Comparison of ENCODE assay signal across 14 cellular contexts in genomic region chr11:114078423-114078822, GRCh38. TPM values are rescaled to one million over a fixed set of nuclear protein-coding genes. Genes with fewer than 3 reads are reported as not detected.
A peak's percentile ranks its signal among the peaks of the same experiment; 100 is the strongest.
DNase-seq lines count a peak whose midpoint lies in the region; ATAC-seq and TF ChIP-seq lines count a peak whose summit lies in the region.
"Had no signal": no experiment of that assay in that cellular context is flagged by ENCODE, and none has a peak within 500 bp of the region (broad histone marks: within the 10 kb centered on the region; RNA-seq: fewer than 3 reads in every experiment).

No MANE protein-coding gene starts in this region.

- H3K36me3 ChIP-seq in mesenchymal stem cell (ENCODE audit: control insufficient read depth in 1 of 2, insufficient read depth in 2 of 2, low read depth in 1 of 2, low read length in 2 of 2) = no peaks in the 10 kb centered on the region
- H3K36me3 ChIP-seq: cardiac muscle cell, WERI-Rb-1 had no signal

- H2BK12ac ChIP-seq in mesenchymal stem cell (ENCODE audit: low read length in 2 of 2) = peak overlapping the region; percentile 18 to 20

- H2AK5ac ChIP-seq in mesenchymal stem cell (ENCODE audit: low read length, severe bottlenecking) = no peak overlapping the region

- POLR2A ChIA-PET in activated CD4-positive, alpha-beta memory T cell treated with anti-CD3 and anti-CD28 coated beads, Interleukin-2, amount 10 ng/mL, durations not matched to agents 7 days and 5 days (lab: Charles Lee) = interaction anchor here (0.7 to 1.4 kb wide), 4 partner anchors 18 to 104 kb away, joined by 3 to 7 read pairs (median 4); no protein-coding TSS in a partner anchor
- POLR2A ChIA-PET in activated CD4-positive, alpha-beta memory T cell treated with anti-CD3 and anti-CD28 coated beads for 36 hours (lab: Charles Lee) = no interaction called here

- H3K4me3 ChIP-seq in mesenchymal stem cell (ENCODE audit: insufficient read depth in 1 of 2, low read depth in 1 of 2, low read length in 2 of 2) = no peak overlapping the region
- H3K4me3 ChIP-seq: cardiac muscle cell had no signal

- H3K14ac ChIP-seq in mesenchymal stem cell (ENCODE audit: low read length in 2 of 2) = no peak overlapping the region

- H3K4me2 ChIP-seq in mesenchymal stem cell (ENCODE audit: low read length, poor library complexity, severe bottlenecking) = no peak overlapping the region

- H4K8ac ChIP-seq in mesenchymal stem cell (ENCODE audit: low read length) = no peak overlapping the region

- H2AFZ ChIP-seq in mesenchymal stem cell (ENCODE audit: low read depth, low read length) = no peak overlapping the region

- intact Hi-C loops in activated CD4-positive, alpha-beta memory T cell treated with anti-CD3 and anti-CD28 coated beads for 36 hours (cut with micrococcal nuclease) = loop anchor here (5.0 kb wide), 1 partner anchor 104 kb away; no protein-coding TSS in a partner anchor
- intact Hi-C loops in Calu3 (cut with micrococcal nuclease; ENCODE audit: unreplicated experiment) = no loop called here

- no peak for TF ChIP-seq CTCF in type B pancreatic cell (conservative IDR thresholded peaks at IDR 0.05)
- no peak for TF ChIP-seq CTCF in Calu3 (IDR thresholded peaks at IDR 0.05; ENCODE audit: unreplicated experiment)

- H3K79me1 ChIP-seq in mesenchymal stem cell (replicated peaks; ENCODE audit: low read length, poor library complexity, severe bottlenecking) = no peaks in the 10 kb centered on the region

- H3K18ac ChIP-seq in mesenchymal stem cell (ENCODE audit: low read depth in 1 of 2, low read length in 2 of 2) = no peak overlapping the region

- H3K4ac ChIP-seq in mesenchymal stem cell (ENCODE audit: low read depth in 1 of 2, low read length in 2 of 2) = no peak overlapping the region

- H3K27me3 ChIP-seq in mesenchymal stem cell (ENCODE audit: control insufficient read depth in 1 of 2, insufficient read depth in 1 of 2, low read length in 2 of 2) = peaks cover 54 to 78% of the 10 kb centered on the region in 2 experiments

- no TSS peak for BruUV-seq in Calu3 (replicated peaks; lab: Mats Ljungman, UMichigan)

- no peak for DNase-seq in activated CD4-positive, alpha-beta memory T cell treated with anti-CD3 and anti-CD28 coated beads, Interleukin-2, amount 10 ng/mL, durations not matched to agents 7 days and 5 days
- DNase-seq in activated CD4-positive, alpha-beta memory T cell treated with anti-CD3 and anti-CD28 coated beads for 36 hours = no peak
- DNase-seq in mesenchymal stem cell (no peak), type B pancreatic cell (ENCODE audit: extremely low spot score, unreplicated experiment) (no peak), Calu3 (no peak), EL (no peak)
- DNase-seq: activated T-cell treated with anti-CD3 and anti-CD28 coated beads, Interleukin-2, amount 50 U/mL, for 72 hours; NCI-H2029; stimulated activated naive CD4-positive, alpha-beta T cell treated with Interleukin-2 at 50 U/mL for 16 hours; WERI-Rb-1 had no signal

- H2BK5ac ChIP-seq in mesenchymal stem cell (ENCODE audit: low read depth, low read length, poor library complexity, severe bottlenecking) = no peak overlapping the region

- H4K91ac ChIP-seq in mesenchymal stem cell (ENCODE audit: low read length) = no peak overlapping the region

- H3K36me3 Mint-ChIP-seq in activated CD4-positive, alpha-beta memory T cell treated with anti-CD3 and anti-CD28 coated beads, Interleukin-2, amount 10 ng/mL, durations not matched to agents 7 days and 5 days (ENCODE audit: low read depth) = peaks cover 8% of the 10 kb centered on the region
- H3K36me3 Mint-ChIP-seq in activated CD4-positive, alpha-beta memory T cell treated with anti-CD3 and anti-CD28 coated beads for 36 hours = peaks cover 3% of the 10 kb centered on the region
- H3K36me3 Mint-ChIP-seq in activated T-helper 17 cell treated with anti-CD3 and anti-CD28 coated beads, Interleukin-2, amount 50 U/mL, for 72 hours (ENCODE audit: low read depth) = peaks cover 18% of the 10 kb centered on the region
- H3K36me3 Mint-ChIP-seq in type B pancreatic cell (no peaks in the 10 kb centered on the region), Calu3 (ENCODE audit: insufficient read depth, unreplicated experiment) (no peaks in the 10 kb centered on the region)

- ATAC-seq in activated T-helper 17 cell treated with anti-CD3 and anti-CD28 coated beads, Interleukin-2, amount 50 U/mL, for 72 hours (replicated peaks) = no peak
- no peak for ATAC-seq in HG03521 (IDR thresholded peaks at IDR 0.05; ENCODE audit: unreplicated experiment)
- ATAC-seq: activated T-cell treated with anti-CD3 and anti-CD28 coated beads, Interleukin-2, amount 50 U/mL, for 72 hours had no signal

- H3K9me3 ChIP-seq in mesenchymal stem cell (ENCODE audit: control insufficient read depth, low read length) = no peaks in the 10 kb centered on the region

- peaks cover 76% of the 10 kb centered on the region for H3K4me1 Mint-ChIP-seq in activated CD4-positive, alpha-beta memory T cell treated with anti-CD3 and anti-CD28 coated beads, Interleukin-2, amount 10 ng/mL, durations not matched to agents 7 days and 5 days
- H3K4me1 Mint-ChIP-seq in activated CD4-positive, alpha-beta memory T cell treated with anti-CD3 and anti-CD28 coated beads for 36 hours (ENCODE audit: low read depth) = peaks cover 70% of the 10 kb centered on the region
- H3K4me1 Mint-ChIP-seq in activated T-helper 17 cell treated with anti-CD3 and anti-CD28 coated beads, Interleukin-2, amount 50 U/mL, for 72 hours = peaks cover 45% of the 10 kb centered on the region
- H3K4me1 Mint-ChIP-seq in type B pancreatic cell (ENCODE audit: unreplicated experiment) (peaks cover 73% of the 10 kb centered on the region), Calu3 (ENCODE audit: low read depth, unreplicated experiment) (no peaks in the 10 kb centered on the region)

- H3K27me3 Mint-ChIP-seq in activated CD4-positive, alpha-beta memory T cell treated with anti-CD3 and anti-CD28 coated beads, Interleukin-2, amount 10 ng/mL, durations not matched to agents 7 days and 5 days = peaks cover 8% of the 10 kb centered on the region
- H3K27me3 Mint-ChIP-seq in activated CD4-positive, alpha-beta memory T cell treated with anti-CD3 and anti-CD28 coated beads for 36 hours = no peaks in the 10 kb centered on the region
- H3K27me3 Mint-ChIP-seq in activated T-helper 17 cell treated with anti-CD3 and anti-CD28 coated beads, Interleukin-2, amount 50 U/mL, for 72 hours = no peaks in the 10 kb centered on the region
- H3K27me3 Mint-ChIP-seq in type B pancreatic cell (peaks cover 82% of the 10 kb centered on the region), Calu3 (ENCODE audit: unreplicated experiment) (peaks cover 100% of the 10 kb centered on the region)

- CTCF ChIA-PET in activated CD4-positive, alpha-beta memory T cell treated with anti-CD3 and anti-CD28 coated beads, Interleukin-2, amount 10 ng/mL, durations not matched to agents 7 days and 5 days (lab: Charles Lee) = interaction anchor here (0.7 kb wide), 1 partner anchor 21 kb away, joined by 3 read pairs; no protein-coding TSS in a partner anchor
- CTCF ChIA-PET in activated CD4-positive, alpha-beta memory T cell treated with anti-CD3 and anti-CD28 coated beads for 36 hours (lab: Charles Lee) = interaction anchor here (1.3 kb wide), 1 partner anchor 183 kb away, joined by 6 read pairs; no protein-coding TSS in a partner anchor
- CTCF ChIA-PET in Calu3 (lab: Charles Lee) = no interaction called here

- no peak overlapping the region for H3K23ac ChIP-seq in mesenchymal stem cell (ENCODE audit: low read length in 2 of 2)

- no peak overlapping the region for H3K27ac ChIP-seq in mesenchymal stem cell (ENCODE audit: low read length, poor library complexity, severe bottlenecking)
- H3K27ac ChIP-seq: cardiac muscle cell, WERI-Rb-1 had no signal

- H3K9ac ChIP-seq in mesenchymal stem cell (ENCODE audit: low read length) = no peak overlapping the region

- no peaks in the 10 kb centered on the region for H3K9me3 Mint-ChIP-seq in activated CD4-positive, alpha-beta memory T cell treated with anti-CD3 and anti-CD28 coated beads, Interleukin-2, amount 10 ng/mL, durations not matched to agents 7 days and 5 days
- H3K9me3 Mint-ChIP-seq in activated CD4-positive, alpha-beta memory T cell treated with anti-CD3 and anti-CD28 coated beads for 36 hours = no peaks in the 10 kb centered on the region
- no peaks in the 10 kb centered on the region for H3K9me3 Mint-ChIP-seq in activated T-helper 17 cell treated with anti-CD3 and anti-CD28 coated beads, Interleukin-2, amount 50 U/mL, for 72 hours
- H3K9me3 Mint-ChIP-seq in type B pancreatic cell (no peaks in the 10 kb centered on the region), Calu3 (ENCODE audit: low read depth, unreplicated experiment) (no peaks in the 10 kb centered on the region)
- H3K9me3 Mint-ChIP-seq: activated T-cell treated with anti-CD3 and anti-CD28 coated beads, Interleukin-2, amount 50 U/mL, for 72 hours had no signal

- no peak overlapping the region for H2BK120ac ChIP-seq in mesenchymal stem cell (ENCODE audit: low read depth, low read length)

- WGBS in mesenchymal stem cell = 87% methylated on average over 4 of the region's 4 CpGs

- peak overlapping the region; percentile 79 for H3K27ac Mint-ChIP-seq in activated CD4-positive, alpha-beta memory T cell treated with anti-CD3 and anti-CD28 coated beads, Interleukin-2, amount 10 ng/mL, durations not matched to agents 7 days and 5 days
- H3K27ac Mint-ChIP-seq in activated CD4-positive, alpha-beta memory T cell treated with anti-CD3 and anti-CD28 coated beads for 36 hours = no peak overlapping the region
- no peak overlapping the region for H3K27ac Mint-ChIP-seq in activated T-helper 17 cell treated with anti-CD3 and anti-CD28 coated beads, Interleukin-2, amount 50 U/mL, for 72 hours
- H3K27ac Mint-ChIP-seq in type B pancreatic cell = peak overlapping the region; percentile 54
- H3K27ac Mint-ChIP-seq in Calu3 (ENCODE audit: unreplicated experiment) = no peak overlapping the region
- H3K27ac Mint-ChIP-seq: activated T-cell treated with anti-CD3 and anti-CD28 coated beads, Interleukin-2, amount 50 U/mL, for 72 hours had no signal

- no peak overlapping the region for H2BK15ac ChIP-seq in mesenchymal stem cell (ENCODE audit: low read depth, poor library complexity, severe bottlenecking)

- H3K4me3 Mint-ChIP-seq in activated CD4-positive, alpha-beta memory T cell treated with anti-CD3 and anti-CD28 coated beads, Interleukin-2, amount 10 ng/mL, durations not matched to agents 7 days and 5 days = no peak overlapping the region
- H3K4me3 Mint-ChIP-seq in activated CD4-positive, alpha-beta memory T cell treated with anti-CD3 and anti-CD28 coated beads for 36 hours = no peak overlapping the region
- peak overlapping the region; percentile 73 for H3K4me3 Mint-ChIP-seq in activated T-helper 17 cell treated with anti-CD3 and anti-CD28 coated beads, Interleukin-2, amount 50 U/mL, for 72 hours
- H3K4me3 Mint-ChIP-seq in type B pancreatic cell = no peak overlapping the region
- H3K4me3 Mint-ChIP-seq in Calu3 (ENCODE audit: low read depth, unreplicated experiment) = no peak overlapping the region

- H3K4me1 ChIP-seq in mesenchymal stem cell (ENCODE audit: control insufficient read depth, insufficient read depth, low read depth, low read length) = peaks cover 2% of the 10 kb centered on the region

RNA-seq across cellular contexts. Expression of gene ZBTB16, which starts 18.9 kb away (rescaled TPM):
- 10 to 100 TPM; 11.0 to 11.8 TPM for total RNA-seq in activated CD4-positive, alpha-beta memory T cell treated with anti-CD3 and anti-CD28 coated beads, Interleukin-2, amount 10 ng/mL, durations not matched to agents 7 days and 5 days
- total RNA-seq in activated CD4-positive, alpha-beta memory T cell treated with anti-CD3 and anti-CD28 coated beads for 36 hours = 1 to 10 TPM; 7.7 to 9.7 TPM
- 10 to 100 TPM in 1 of 2 donors, 1 to 10 TPM in 1; 6.1 to 10.6 TPM for total RNA-seq in activated T-helper 17 cell treated with anti-CD3 and anti-CD28 coated beads, Interleukin-2, amount 50 U/mL, for 72 hours
- 2.4 TPM for polyA plus RNA-seq in mesenchymal stem cell (2013, experiment 1 of 2)
- polyA plus RNA-seq in mesenchymal stem cell (2013, experiment 2 of 2) = 2.1 TPM
- total RNA-seq in type B pancreatic cell (ENCODE audit: low replicate concordance) (2.6 and 11.9 TPM in 2 replicates), Calu3 (2022) (not detected in 2 replicates)
- total RNA-seq: HT1080 had no signal

Comparison
In these comparisons a context has a peak if more than half of its experiments do, and no peak if none do; other contexts are left out.
1. H3K27ac Mint-ChIP-seq: peak in activated CD4-positive, alpha-beta memory T cell treated with anti-CD3 and anti-CD28 coated beads, Interleukin-2, amount 10 ng/mL, durations not matched to agents 7 days and 5 days (single experiment) and type B pancreatic cell (single experiment); none in activated CD4-positive, alpha-beta memory T cell treated with anti-CD3 and anti-CD28 coated beads for 36 hours (single experiment), activated T-helper 17 cell treated with anti-CD3 and anti-CD28 coated beads, Interleukin-2, amount 50 U/mL, for 72 hours (single experiment) and Calu3 (single experiment).